In the genomic region with DNA sequence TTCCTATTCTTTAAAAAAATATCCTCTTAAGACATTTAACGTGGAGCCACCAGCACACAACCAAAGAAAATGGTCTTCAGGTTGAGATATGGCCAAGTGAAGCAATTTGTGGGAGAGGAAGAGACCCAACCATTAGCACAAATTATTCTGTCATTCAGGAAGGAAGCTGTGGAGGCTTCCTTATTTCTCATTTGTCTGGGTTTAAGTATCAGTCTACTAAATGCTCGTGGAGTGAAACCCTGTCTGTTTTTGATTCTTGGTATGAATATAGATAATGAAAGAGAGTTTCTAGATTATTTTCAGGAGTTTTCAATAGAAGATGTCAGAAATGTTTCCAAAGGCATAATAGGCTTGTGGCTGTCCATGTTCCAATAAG, we compare ENCODE assay signal across 1 cellular context.
TF ChIP-seq lines count a peak whose summit lies in the region.

No MANE protein-coding gene starts in this region.

TF ChIP-seq in GM23338, 12 proteins besides CTCF, POLR2A, EP300 and RAD21 (continued from another document):
- no peak for TF ChIP-seq ZNF462 (CRISPR knock-in tag; IDR thresholded peaks at IDR 0.05)
- TF ChIP-seq NANOG (IDR thresholded peaks at IDR 0.05; ENCODE audit: borderline replicate concordance) = no peak
- no peak for TF ChIP-seq ETS1 (IDR thresholded peaks at IDR 0.05)
- no peak for TF ChIP-seq EZH2phosphoT487 (IDR thresholded peaks at IDR 0.05; ENCODE audit: unreplicated experiment)
- TF ChIP-seq POLR2AphosphoS5 (IDR thresholded peaks at IDR 0.05; ENCODE audit: low read depth) = no peak
- no peak for TF ChIP-seq ZNF114 (CRISPR knock-in tag; IDR thresholded peaks at IDR 0.05)
- no peak for TF ChIP-seq REST (IDR thresholded peaks at IDR 0.05; ENCODE audit: unreplicated experiment)
- TF ChIP-seq JUNB (IDR thresholded peaks at IDR 0.05; ENCODE audit: unreplicated experiment) = no peak
- no peak for TF ChIP-seq ZNF331 (CRISPR knock-in tag; IDR thresholded peaks at IDR 0.05; ENCODE audit: low read depth)
- TF ChIP-seq EZH2 (IDR thresholded peaks at IDR 0.05; ENCODE audit: low read depth, unreplicated experiment) = no peak
